In the genomic region with DNA sequence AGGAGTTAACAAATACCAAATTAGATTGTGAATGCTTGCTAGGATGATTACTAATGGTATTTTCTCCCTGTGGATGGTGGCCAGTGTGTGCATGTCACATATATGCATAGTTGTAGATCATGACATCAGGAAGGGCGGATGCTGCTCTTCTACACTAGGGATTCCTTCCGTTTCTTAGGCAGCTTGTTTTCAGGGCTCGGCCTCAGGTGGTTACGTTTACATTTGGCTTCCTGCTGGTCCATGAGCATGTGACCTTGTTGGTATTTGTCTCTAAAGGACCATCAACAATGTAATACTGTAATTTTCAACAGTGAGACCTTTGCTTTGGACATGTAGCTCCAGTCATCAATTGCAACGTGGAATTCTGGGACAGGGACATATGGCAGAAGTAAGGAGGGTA, we compare ENCODE assay signal across 2 cellular contexts.
TF ChIP-seq lines count a peak whose summit lies in the region.

No MANE protein-coding gene starts in this region.

TF ChIP-seq in GM23338, 12 proteins besides CTCF, POLR2A, EP300 and RAD21 (continues in another document):
- TF ChIP-seq, protein P1, sequence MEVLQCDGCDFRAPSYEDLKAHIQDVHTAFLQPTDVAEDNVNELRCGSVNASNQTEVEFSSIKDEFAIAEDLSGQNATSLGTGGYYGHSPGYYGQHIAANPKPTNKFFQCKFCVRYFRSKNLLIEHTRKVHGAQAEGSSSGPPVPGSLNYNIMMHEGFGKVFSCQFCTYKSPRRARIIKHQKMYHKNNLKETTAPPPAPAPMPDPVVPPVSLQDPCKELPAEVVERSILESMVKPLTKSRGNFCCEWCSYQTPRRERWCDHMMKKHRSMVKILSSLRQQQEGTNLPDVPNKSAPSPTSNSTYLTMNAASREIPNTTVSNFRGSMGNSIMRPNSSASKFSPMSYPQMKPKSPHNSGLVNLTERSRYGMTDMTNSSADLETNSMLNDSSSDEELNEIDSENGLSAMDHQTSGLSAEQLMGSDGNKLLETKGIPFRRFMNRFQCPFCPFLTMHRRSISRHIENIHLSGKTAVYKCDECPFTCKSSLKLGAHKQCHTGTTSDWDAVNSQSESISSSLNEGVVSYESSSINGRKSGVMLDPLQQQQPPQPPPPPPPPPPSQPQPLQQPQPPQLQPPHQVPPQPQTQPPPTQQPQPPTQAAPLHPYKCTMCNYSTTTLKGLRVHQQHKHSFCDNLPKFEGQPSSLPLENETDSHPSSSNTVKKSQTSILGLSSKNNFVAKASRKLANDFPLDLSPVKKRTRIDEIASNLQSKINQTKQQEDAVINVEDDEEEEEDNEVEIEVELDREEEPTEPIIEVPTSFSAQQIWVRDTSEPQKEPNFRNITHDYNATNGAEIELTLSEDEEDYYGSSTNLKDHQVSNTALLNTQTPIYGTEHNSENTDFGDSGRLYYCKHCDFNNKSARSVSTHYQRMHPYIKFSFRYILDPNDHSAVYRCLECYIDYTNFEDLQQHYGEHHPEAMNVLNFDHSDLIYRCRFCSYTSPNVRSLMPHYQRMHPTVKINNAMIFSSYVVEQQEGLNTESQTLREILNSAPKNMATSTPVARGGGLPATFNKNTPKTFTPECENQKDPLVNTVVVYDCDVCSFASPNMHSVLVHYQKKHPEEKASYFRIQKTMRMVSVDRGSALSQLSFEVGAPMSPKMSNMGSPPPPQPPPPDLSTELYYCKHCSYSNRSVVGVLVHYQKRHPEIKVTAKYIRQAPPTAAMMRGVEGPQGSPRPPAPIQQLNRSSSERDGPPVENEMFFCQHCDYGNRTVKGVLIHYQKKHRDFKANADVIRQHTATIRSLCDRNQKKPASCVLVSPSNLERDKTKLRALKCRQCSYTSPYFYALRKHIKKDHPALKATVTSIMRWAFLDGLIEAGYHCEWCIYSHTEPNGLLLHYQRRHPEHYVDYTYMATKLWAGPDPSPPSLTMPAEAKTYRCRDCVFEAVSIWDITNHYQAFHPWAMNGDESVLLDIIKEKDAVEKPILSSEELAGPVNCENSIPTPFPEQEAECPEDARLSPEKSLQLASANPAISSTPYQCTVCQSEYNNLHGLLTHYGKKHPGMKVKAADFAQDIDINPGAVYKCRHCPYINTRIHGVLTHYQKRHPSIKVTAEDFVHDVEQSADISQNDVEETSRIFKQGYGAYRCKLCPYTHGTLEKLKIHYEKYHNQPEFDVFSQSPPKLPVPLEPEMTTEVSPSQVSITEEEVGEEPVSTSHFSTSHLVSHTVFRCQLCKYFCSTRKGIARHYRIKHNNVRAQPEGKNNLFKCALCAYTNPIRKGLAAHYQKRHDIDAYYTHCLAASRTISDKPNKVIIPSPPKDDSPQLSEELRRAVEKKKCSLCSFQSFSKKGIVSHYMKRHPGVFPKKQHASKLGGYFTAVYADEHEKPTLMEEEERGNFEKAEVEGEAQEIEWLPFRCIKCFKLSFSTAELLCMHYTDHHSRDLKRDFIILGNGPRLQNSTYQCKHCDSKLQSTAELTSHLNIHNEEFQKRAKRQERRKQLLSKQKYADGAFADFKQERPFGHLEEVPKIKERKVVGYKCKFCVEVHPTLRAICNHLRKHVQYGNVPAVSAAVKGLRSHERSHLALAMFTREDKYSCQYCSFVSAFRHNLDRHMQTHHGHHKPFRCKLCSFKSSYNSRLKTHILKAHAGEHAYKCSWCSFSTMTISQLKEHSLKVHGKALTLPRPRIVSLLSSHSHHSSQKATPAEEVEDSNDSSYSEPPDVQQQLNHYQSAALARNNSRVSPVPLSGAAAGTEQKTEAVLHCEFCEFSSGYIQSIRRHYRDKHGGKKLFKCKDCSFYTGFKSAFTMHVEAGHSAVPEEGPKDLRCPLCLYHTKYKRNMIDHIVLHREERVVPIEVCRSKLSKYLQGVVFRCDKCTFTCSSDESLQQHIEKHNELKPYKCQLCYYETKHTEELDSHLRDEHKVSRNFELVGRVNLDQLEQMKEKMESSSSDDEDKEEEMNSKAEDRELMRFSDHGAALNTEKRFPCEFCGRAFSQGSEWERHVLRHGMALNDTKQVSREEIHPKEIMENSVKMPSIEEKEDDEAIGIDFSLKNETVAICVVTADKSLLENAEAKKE (CRISPR knock-in tag; IDR thresholded peaks at IDR 0.05): no peak
- TF ChIP-seq, protein P2, sequence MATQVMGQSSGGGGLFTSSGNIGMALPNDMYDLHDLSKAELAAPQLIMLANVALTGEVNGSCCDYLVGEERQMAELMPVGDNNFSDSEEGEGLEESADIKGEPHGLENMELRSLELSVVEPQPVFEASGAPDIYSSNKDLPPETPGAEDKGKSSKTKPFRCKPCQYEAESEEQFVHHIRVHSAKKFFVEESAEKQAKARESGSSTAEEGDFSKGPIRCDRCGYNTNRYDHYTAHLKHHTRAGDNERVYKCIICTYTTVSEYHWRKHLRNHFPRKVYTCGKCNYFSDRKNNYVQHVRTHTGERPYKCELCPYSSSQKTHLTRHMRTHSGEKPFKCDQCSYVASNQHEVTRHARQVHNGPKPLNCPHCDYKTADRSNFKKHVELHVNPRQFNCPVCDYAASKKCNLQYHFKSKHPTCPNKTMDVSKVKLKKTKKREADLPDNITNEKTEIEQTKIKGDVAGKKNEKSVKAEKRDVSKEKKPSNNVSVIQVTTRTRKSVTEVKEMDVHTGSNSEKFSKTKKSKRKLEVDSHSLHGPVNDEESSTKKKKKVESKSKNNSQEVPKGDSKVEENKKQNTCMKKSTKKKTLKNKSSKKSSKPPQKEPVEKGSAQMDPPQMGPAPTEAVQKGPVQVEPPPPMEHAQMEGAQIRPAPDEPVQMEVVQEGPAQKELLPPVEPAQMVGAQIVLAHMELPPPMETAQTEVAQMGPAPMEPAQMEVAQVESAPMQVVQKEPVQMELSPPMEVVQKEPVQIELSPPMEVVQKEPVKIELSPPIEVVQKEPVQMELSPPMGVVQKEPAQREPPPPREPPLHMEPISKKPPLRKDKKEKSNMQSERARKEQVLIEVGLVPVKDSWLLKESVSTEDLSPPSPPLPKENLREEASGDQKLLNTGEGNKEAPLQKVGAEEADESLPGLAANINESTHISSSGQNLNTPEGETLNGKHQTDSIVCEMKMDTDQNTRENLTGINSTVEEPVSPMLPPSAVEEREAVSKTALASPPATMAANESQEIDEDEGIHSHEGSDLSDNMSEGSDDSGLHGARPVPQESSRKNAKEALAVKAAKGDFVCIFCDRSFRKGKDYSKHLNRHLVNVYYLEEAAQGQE (IDR thresholded peaks at IDR 0.05; ENCODE audit: unreplicated experiment): no peak
- TF ChIP-seq EZH2phosphoT487 (IDR thresholded peaks at IDR 0.05; ENCODE audit: unreplicated experiment) (no peak), EZH2 (IDR thresholded peaks at IDR 0.05; ENCODE audit: low read depth, unreplicated experiment) (no peak), POLR2AphosphoS5 (IDR thresholded peaks at IDR 0.05; ENCODE audit: low read depth) (no peak), CREB1 (CRISPR knock-in tag; IDR thresholded peaks at IDR 0.05; ENCODE audit: low read depth) (no peak), JUNB (IDR thresholded peaks at IDR 0.05; ENCODE audit: unreplicated experiment) (no peak), STAT1 (IDR thresholded peaks at IDR 0.05; ENCODE audit: unreplicated experiment) (no peak), NANOG (IDR thresholded peaks at IDR 0.05; ENCODE audit: borderline replicate concordance) (no peak)
- TF ChIP-seq, protein P3, sequence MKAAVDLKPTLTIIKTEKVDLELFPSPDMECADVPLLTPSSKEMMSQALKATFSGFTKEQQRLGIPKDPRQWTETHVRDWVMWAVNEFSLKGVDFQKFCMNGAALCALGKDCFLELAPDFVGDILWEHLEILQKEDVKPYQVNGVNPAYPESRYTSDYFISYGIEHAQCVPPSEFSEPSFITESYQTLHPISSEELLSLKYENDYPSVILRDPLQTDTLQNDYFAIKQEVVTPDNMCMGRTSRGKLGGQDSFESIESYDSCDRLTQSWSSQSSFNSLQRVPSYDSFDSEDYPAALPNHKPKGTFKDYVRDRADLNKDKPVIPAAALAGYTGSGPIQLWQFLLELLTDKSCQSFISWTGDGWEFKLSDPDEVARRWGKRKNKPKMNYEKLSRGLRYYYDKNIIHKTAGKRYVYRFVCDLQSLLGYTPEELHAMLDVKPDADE (IDR thresholded peaks at IDR 0.05): no peak

TF ChIP-seq in WTC11, 78 proteins besides CTCF, POLR2A, EP300 and RAD21 (continued from another document):
- TF ChIP-seq, protein P4, sequence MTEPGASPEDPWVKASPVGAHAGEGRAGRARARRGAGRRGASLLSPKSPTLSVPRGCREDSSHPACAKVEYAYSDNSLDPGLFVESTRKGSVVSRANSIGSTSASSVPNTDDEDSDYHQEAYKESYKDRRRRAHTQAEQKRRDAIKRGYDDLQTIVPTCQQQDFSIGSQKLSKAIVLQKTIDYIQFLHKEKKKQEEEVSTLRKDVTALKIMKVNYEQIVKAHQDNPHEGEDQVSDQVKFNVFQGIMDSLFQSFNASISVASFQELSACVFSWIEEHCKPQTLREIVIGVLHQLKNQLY (CRISPR knock-in tag; IDR thresholded peaks at IDR 0.05): no peak
- no peak for TF ChIP-seq GTF2I (CRISPR knock-in tag; conservative IDR thresholded peaks at IDR 0.05)
- TF ChIP-seq ETV6 (CRISPR knock-in tag; IDR thresholded peaks at IDR 0.05): 0 out of 2 replicates have a peak, but pooled peaks have one; percentile 28
- no peak for TF ChIP-seq MXD4 (CRISPR knock-in tag; IDR thresholded peaks at IDR 0.05; ENCODE audit: borderline replicate concordance)
- no peak for TF ChIP-seq ZNF396 (CRISPR knock-in tag; IDR thresholded peaks at IDR 0.05; ENCODE audit: borderline replicate concordance)
- TF ChIP-seq, protein P5, sequence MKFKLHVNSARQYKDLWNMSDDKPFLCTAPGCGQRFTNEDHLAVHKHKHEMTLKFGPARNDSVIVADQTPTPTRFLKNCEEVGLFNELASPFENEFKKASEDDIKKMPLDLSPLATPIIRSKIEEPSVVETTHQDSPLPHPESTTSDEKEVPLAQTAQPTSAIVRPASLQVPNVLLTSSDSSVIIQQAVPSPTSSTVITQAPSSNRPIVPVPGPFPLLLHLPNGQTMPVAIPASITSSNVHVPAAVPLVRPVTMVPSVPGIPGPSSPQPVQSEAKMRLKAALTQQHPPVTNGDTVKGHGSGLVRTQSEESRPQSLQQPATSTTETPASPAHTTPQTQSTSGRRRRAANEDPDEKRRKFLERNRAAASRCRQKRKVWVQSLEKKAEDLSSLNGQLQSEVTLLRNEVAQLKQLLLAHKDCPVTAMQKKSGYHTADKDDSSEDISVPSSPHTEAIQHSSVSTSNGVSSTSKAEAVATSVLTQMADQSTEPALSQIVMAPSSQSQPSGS (CRISPR knock-in tag; IDR thresholded peaks at IDR 0.05; ENCODE audit: borderline replicate concordance, low read depth): no peak
